ENCODE assay signal across 13 cellular contexts in genomic region chr4:151888367-151888866, GRCh38.
A peak's percentile ranks its signal among the peaks of the same experiment; 100 is the strongest.
DNase-seq lines count a peak whose midpoint lies in the region; ATAC-seq, FAIRE-seq and TF ChIP-seq lines count a peak whose summit lies in the region.
"Had no signal": no experiment of that assay in that cellular context is flagged by ENCODE, and none has a peak within 500 bp of the region (broad histone marks: within the 10 kb centered on the region; RNA-seq: fewer than 3 reads in every experiment).

No MANE protein-coding gene starts in this region.

- peak overlapping the region; percentile 11 for H3K4me3 Mint-ChIP-seq in activated B cell treated with CpG ODN at 0.5 μM for 24 hours

- intact Hi-C loops in activated B cell treated with CpG ODN at 0.5 μM for 24 hours (cut with micrococcal nuclease), result no loop called here

- no peak overlapping the region for H3K27ac ChIP-seq in right atrium auricular region

- no peak for DNase-seq in GM12892 (ENCODE audit: insufficient read length)
- DNase-seq in activated B cell treated with CpG ODN at 0.5 μM for 24 hours, result no peak
- DNase-seq in EL, result no peak
- DNase-seq in stimulated activated CD8-positive, alpha-beta memory T cell treated with anti-CD3 and anti-CD28 coated beads, Interleukin-4, amount 100 ng/mL, for 48 hours, result no peak
- no peak for DNase-seq in right atrium auricular region (ENCODE audit: low spot score)
- DNase-seq in NCI-H2029 (lab: John Stamatoyannopoulos, UW), result no peak
- DNase-seq: activated CD4-positive, alpha-beta T cell treated with anti-CD3 and anti-CD28 coated beads, Interleukin-2, amount 50 U/mL, for 4 hours; aorta; Kasumi-1; NCI-H446; right cardiac atrium had no signal

- CTCF ChIA-PET in activated B cell treated with CpG ODN at 0.5 μM for 24 hours (lab: Charles Lee), result no interaction called here

- no peak for TF ChIP-seq POLR2A in GM12892 (IDR thresholded peaks at IDR 0.05; ENCODE audit: low read depth, low read length)

- H3K4me3 ChIP-seq in right atrium auricular region, result no peak overlapping the region

- peak; percentile 93 for FAIRE-seq in GM12892 (lab: Jason Lieb, UNC)

- no peaks in the 10 kb centered on the region for H3K27me3 ChIP-seq in right atrium auricular region

- POLR2A ChIA-PET in activated B cell treated with CpG ODN at 0.5 μM for 24 hours (lab: Charles Lee), result no interaction called here

- H3K36me3 ChIP-seq in right atrium auricular region, result no peaks in the 10 kb centered on the region

- no peaks in the 10 kb centered on the region for H3K9me3 ChIP-seq in right atrium auricular region

- H3K36me3 Mint-ChIP-seq in activated B cell treated with CpG ODN at 0.5 μM for 24 hours (ENCODE audit: low read depth), result no peaks in the 10 kb centered on the region

- H3K27me3 Mint-ChIP-seq in activated B cell treated with CpG ODN at 0.5 μM for 24 hours, result no peaks in the 10 kb centered on the region

- peak overlapping the region; percentile 68 for H3K27ac Mint-ChIP-seq in activated B cell treated with CpG ODN at 0.5 μM for 24 hours

- ATAC-seq in GM19328 (IDR thresholded peaks at IDR 0.05; ENCODE audit: unreplicated experiment) (peak; percentile 35), HG02840 (IDR thresholded peaks at IDR 0.05; ENCODE audit: low FRiP score, unreplicated experiment) (peak; percentile 36), activated B cell treated with CpG ODN at 0.5 μM for 24 hours (ENCODE audit: low read depth) (peak; percentile 49)
- ATAC-seq: right cardiac atrium had no signal

- no peaks in the 10 kb centered on the region for H3K4me1 ChIP-seq in right atrium auricular region

- H3K4me1 Mint-ChIP-seq in activated B cell treated with CpG ODN at 0.5 μM for 24 hours, result no peaks in the 10 kb centered on the region

- TF ChIP-seq CTCF in activated B cell treated with CpG ODN at 0.5 μM for 24 hours (IDR thresholded peaks at IDR 0.05) (no peak), right atrium auricular region (IDR thresholded peaks at IDR 0.05) (no peak)

- H3K9me3 Mint-ChIP-seq in activated B cell treated with CpG ODN at 0.5 μM for 24 hours, result peaks cover 2% of the 10 kb centered on the region
